1 cellular context compared by ENCODE assay signal in genomic region chr6:63574554-63574900, GRCh38.
TF ChIP-seq lines count a peak whose summit lies in the region.

No MANE protein-coding gene starts in this region.

TF ChIP-seq in HCT116, 20 proteins besides CTCF, POLR2A, EP300 and RAD21 (continued from another document):
- TF ChIP-seq, protein P1, sequence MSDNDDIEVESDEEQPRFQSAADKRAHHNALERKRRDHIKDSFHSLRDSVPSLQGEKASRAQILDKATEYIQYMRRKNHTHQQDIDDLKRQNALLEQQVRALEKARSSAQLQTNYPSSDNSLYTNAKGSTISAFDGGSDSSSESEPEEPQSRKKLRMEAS (IDR thresholded peaks at IDR 0.05) = no peak
- TF ChIP-seq FOSL1 (IDR thresholded peaks at IDR 0.05; ENCODE audit: low read depth) (no peak), EZH2 (IDR thresholded peaks at IDR 0.05) (no peak), TCF7L2 (IDR thresholded peaks at IDR 0.05; ENCODE audit: borderline replicate concordance, extremely low read depth, insufficient read depth, insufficient read length) (no peak), ZFX (IDR thresholded peaks at IDR 0.05) (no peak), SIN3A (IDR thresholded peaks at IDR 0.05; ENCODE audit: low read depth) (no peak), POLR2AphosphoS5 (IDR thresholded peaks at IDR 0.05; ENCODE audit: low read depth, low read length) (no peak), EGR1 (IDR thresholded peaks at IDR 0.05; ENCODE audit: low read depth) (no peak), YY1 (IDR thresholded peaks at IDR 0.05; ENCODE audit: extremely low read depth, insufficient replicate concordance, low read depth, low read length) (no peak)
- TF ChIP-seq, protein P2, sequence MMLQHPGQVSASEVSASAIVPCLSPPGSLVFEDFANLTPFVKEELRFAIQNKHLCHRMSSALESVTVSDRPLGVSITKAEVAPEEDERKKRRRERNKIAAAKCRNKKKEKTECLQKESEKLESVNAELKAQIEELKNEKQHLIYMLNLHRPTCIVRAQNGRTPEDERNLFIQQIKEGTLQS (IDR thresholded peaks at IDR 0.05) = no peak
- TF ChIP-seq, protein P3, sequence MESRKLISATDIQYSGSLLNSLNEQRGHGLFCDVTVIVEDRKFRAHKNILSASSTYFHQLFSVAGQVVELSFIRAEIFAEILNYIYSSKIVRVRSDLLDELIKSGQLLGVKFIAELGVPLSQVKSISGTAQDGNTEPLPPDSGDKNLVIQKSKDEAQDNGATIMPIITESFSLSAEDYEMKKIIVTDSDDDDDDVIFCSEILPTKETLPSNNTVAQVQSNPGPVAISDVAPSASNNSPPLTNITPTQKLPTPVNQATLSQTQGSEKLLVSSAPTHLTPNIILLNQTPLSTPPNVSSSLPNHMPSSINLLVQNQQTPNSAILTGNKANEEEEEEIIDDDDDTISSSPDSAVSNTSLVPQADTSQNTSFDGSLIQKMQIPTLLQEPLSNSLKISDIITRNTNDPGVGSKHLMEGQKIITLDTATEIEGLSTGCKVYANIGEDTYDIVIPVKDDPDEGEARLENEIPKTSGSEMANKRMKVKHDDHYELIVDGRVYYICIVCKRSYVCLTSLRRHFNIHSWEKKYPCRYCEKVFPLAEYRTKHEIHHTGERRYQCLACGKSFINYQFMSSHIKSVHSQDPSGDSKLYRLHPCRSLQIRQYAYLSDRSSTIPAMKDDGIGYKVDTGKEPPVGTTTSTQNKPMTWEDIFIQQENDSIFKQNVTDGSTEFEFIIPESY (IDR thresholded peaks at IDR 0.05; ENCODE audit: extremely low read depth, insufficient replicate concordance, low read length) = no peak
